8 cellular contexts compared by ENCODE assay signal in genomic region chr15:91855684-91856553, GRCh38.
DNase-seq lines count a peak whose midpoint lies in the region; ATAC-seq and TF ChIP-seq lines count a peak whose summit lies in the region.

No MANE protein-coding gene starts in this region.

- CTCF ChIA-PET in activated naive CD4-positive, alpha-beta T cell treated with anti-CD3 and anti-CD28 coated beads, Interleukin-2, amount 10 ng/mL, durations not matched to agents 7 days and 5 days (lab: Charles Lee): interaction anchor here (0.6 to 7.5 kb wide), 4 partner anchors 51 to 553 kb away, joined by 3 to 61 read pairs (median 3); no protein-coding TSS in a partner anchor

- no peak for DNase-seq in activated naive CD4-positive, alpha-beta T cell treated with anti-CD3 and anti-CD28 coated beads, Interleukin-2, amount 10 ng/mL, durations not matched to agents 7 days and 5 days
- DNase-seq in activated naive CD4-positive, alpha-beta T cell treated with anti-CD3 and anti-CD28 coated beads, Interleukin-2, amount 50 U/mL, for 16 hours: no peak
- DNase-seq in NCI-H1105 (lab: John Stamatoyannopoulos, UW) (peak; percentile 70), iPS-NIHi7 (ENCODE audit: extremely low spot score) (peak; percentile 73)
- no peak for DNase-seq in activated CD4-positive, CD25-positive, alpha-beta regulatory T cell (lab: John Stamatoyannopoulos, UW)
- no peak for DNase-seq in activated effector memory CD4-positive, alpha-beta T cell treated with anti-CD3 and anti-CD28 coated beads, Interleukin-2, amount 50 U/mL, for 16 hours

- no peaks in the 10 kb centered on the region for H3K27me3 Mint-ChIP-seq in activated naive CD4-positive, alpha-beta T cell treated with anti-CD3 and anti-CD28 coated beads, Interleukin-2, amount 10 ng/mL, durations not matched to agents 7 days and 5 days

- H3K9me3 Mint-ChIP-seq in activated naive CD4-positive, alpha-beta T cell treated with anti-CD3 and anti-CD28 coated beads, Interleukin-2, amount 10 ng/mL, durations not matched to agents 7 days and 5 days: no peaks in the 10 kb centered on the region

- H3K27ac ChIP-seq in VCaP: no peak overlapping the region

- peak; percentile 72 for TF ChIP-seq CTCF in VCaP (conservative IDR thresholded peaks at IDR 0.05)

- H3K27ac Mint-ChIP-seq in activated naive CD4-positive, alpha-beta T cell treated with anti-CD3 and anti-CD28 coated beads, Interleukin-2, amount 10 ng/mL, durations not matched to agents 7 days and 5 days: peak overlapping the region; percentile 76

- H3K4me3 Mint-ChIP-seq in activated naive CD4-positive, alpha-beta T cell treated with anti-CD3 and anti-CD28 coated beads, Interleukin-2, amount 10 ng/mL, durations not matched to agents 7 days and 5 days: peak overlapping the region; percentile 88

- H3K36me3 Mint-ChIP-seq in activated naive CD4-positive, alpha-beta T cell treated with anti-CD3 and anti-CD28 coated beads, Interleukin-2, amount 10 ng/mL, durations not matched to agents 7 days and 5 days: peaks cover 22% of the 10 kb centered on the region

- ATAC-seq in GM21576 (IDR thresholded peaks at IDR 0.05; ENCODE audit: unreplicated experiment): no peak

- peaks cover 79% of the 10 kb centered on the region for H3K4me1 Mint-ChIP-seq in activated naive CD4-positive, alpha-beta T cell treated with anti-CD3 and anti-CD28 coated beads, Interleukin-2, amount 10 ng/mL, durations not matched to agents 7 days and 5 days

Comparison
In these comparisons a context has a peak if more than half of its experiments do, and no peak if none do; other contexts are left out.
1. DNase-seq: peak in NCI-H1105 (single experiment) and iPS-NIHi7 (single experiment); none in activated naive CD4-positive, alpha-beta T cell treated with anti-CD3 and anti-CD28 coated beads, Interleukin-2, amount 10 ng/mL, durations not matched to agents 7 days and 5 days (single experiment), activated naive CD4-positive, alpha-beta T cell treated with anti-CD3 and anti-CD28 coated beads, Interleukin-2, amount 50 U/mL, for 16 hours (single experiment), activated CD4-positive, CD25-positive, alpha-beta regulatory T cell (0 of 4) and activated effector memory CD4-positive, alpha-beta T cell treated with anti-CD3 and anti-CD28 coated beads, Interleukin-2, amount 50 U/mL, for 16 hours (single experiment).